In the genomic region with DNA sequence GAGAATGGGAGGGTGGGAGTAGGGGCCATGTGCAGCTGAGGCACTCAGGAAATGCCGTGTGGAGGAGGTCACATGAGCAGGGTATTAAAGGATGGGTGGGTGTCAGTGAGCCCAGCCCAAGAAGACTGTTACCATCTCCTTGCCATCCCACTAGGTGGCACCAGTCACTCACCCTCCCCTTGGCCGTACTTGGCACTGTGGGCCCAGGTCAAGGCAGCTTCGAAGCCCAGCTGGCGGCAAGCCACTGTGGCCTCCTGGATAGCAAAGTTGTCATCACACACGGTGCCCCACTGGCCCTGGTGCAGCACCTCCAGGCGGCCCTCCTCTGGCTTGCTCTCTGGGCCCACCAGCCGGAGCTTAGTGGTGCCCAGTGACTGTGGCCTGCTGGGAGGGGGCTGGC, we compare ENCODE assay signal across 1 cellular context.
TF ChIP-seq lines count a peak whose summit lies in the region.

No MANE protein-coding gene starts in this region.

TF ChIP-seq in GM23338, 12 proteins besides CTCF, POLR2A, EP300 and RAD21 (continued from another document):
- TF ChIP-seq ZNF462 (CRISPR knock-in tag; IDR thresholded peaks at IDR 0.05): no peak
- no peak for TF ChIP-seq POLR2AphosphoS5 (IDR thresholded peaks at IDR 0.05; ENCODE audit: low read depth)
TF ChIP-seq in GM23338: peak in this region for 0.
